Comparison of ENCODE assay signal across 8 cellular contexts in genomic region chrX:137052641-137053235, GRCh38. TPM values are rescaled to one million over a fixed set of nuclear protein-coding genes. Genes with fewer than 3 reads are reported as not detected.
A peak's percentile ranks its signal among the peaks of the same experiment; 100 is the strongest.
DNase-seq lines count a peak whose midpoint lies in the region; ATAC-seq and TF ChIP-seq lines count a peak whose summit lies in the region.

No MANE protein-coding gene starts in this region.

- DNase-seq in BJ (ENCODE audit: low read depth) (no peak), NCI-H1092 (lab: John Stamatoyannopoulos, UW) (peak; percentile 20), right lobe of liver (peak in 1 of 3 donors; percentile 31), testis (no peak), H4 (ENCODE audit: low spot score) (no peak), NCI-H82 (lab: John Stamatoyannopoulos, UW) (no peak)
- DNase-seq in activated naive CD8-positive, alpha-beta T cell treated with anti-CD3 and anti-CD28 coated beads, Interleukin-2, amount 50 U/mL, for 24 hours: peak; percentile 24

- TF ChIP-seq CTCF in BJ (IDR thresholded peaks at IDR 0.05; ENCODE audit: insufficient read depth, low read depth, low read length) (no peak), right lobe of liver (IDR thresholded peaks at IDR 0.05) (no peak), testis (IDR thresholded peaks at IDR 0.05) (no peak)

- H3K4me1 Mint-ChIP-seq in activated naive CD8-positive, alpha-beta T cell treated with anti-CD3 and anti-CD28 coated beads, Interleukin-2, amount 50 U/mL, for 24 hours: peaks cover 12% of the 10 kb centered on the region

- no peaks in the 10 kb centered on the region for H3K4me1 ChIP-seq in right lobe of liver
- H3K4me1 ChIP-seq in testis: no peaks in the 10 kb centered on the region

- POLR2A ChIA-PET in BJ (lab: Charles Lee): no interaction called here

- H3K9me3 ChIP-seq in right lobe of liver (no peaks in the 10 kb centered on the region), testis (no peaks in the 10 kb centered on the region)

- H3K36me3 ChIP-seq in BJ (ENCODE audit: control insufficient read depth, insufficient read depth, low read length): no peaks in the 10 kb centered on the region
- no peaks in the 10 kb centered on the region for H3K36me3 ChIP-seq in right lobe of liver
- no peaks in the 10 kb centered on the region for H3K36me3 ChIP-seq in testis (ENCODE audit: low read depth, missing control alignments)

- peak overlapping the region; percentile 56 for H3K27ac Mint-ChIP-seq in activated naive CD8-positive, alpha-beta T cell treated with anti-CD3 and anti-CD28 coated beads, Interleukin-2, amount 50 U/mL, for 24 hours

- TF ChIP-seq POLR2A in right lobe of liver (IDR thresholded peaks at IDR 0.05) (no peak), testis (IDR thresholded peaks at IDR 0.05) (no peak)

- peaks cover 24% of the 10 kb centered on the region for H3K27me3 Mint-ChIP-seq in activated naive CD8-positive, alpha-beta T cell treated with anti-CD3 and anti-CD28 coated beads, Interleukin-2, amount 50 U/mL, for 24 hours

- H3K9me3 Mint-ChIP-seq in activated naive CD8-positive, alpha-beta T cell treated with anti-CD3 and anti-CD28 coated beads, Interleukin-2, amount 50 U/mL, for 24 hours: no peaks in the 10 kb centered on the region

- ATAC-seq in GM19463 (IDR thresholded peaks at IDR 0.05; ENCODE audit: unreplicated experiment) (peak; percentile 8), right lobe of liver (peak; percentile 46 to 78 (median 65))
- ATAC-seq in activated naive CD8-positive, alpha-beta T cell treated with anti-CD3 and anti-CD28 coated beads, Interleukin-2, amount 50 U/mL, for 24 hours: peak; percentile 37

- H3K36me3 Mint-ChIP-seq in activated naive CD8-positive, alpha-beta T cell treated with anti-CD3 and anti-CD28 coated beads, Interleukin-2, amount 50 U/mL, for 24 hours (ENCODE audit: low read depth): no peaks in the 10 kb centered on the region

- H3K27ac ChIP-seq in right lobe of liver: no peak overlapping the region
- no peak overlapping the region for H3K27ac ChIP-seq in testis

- H3K4me3 ChIP-seq in BJ (ENCODE audit: low read depth, low read length) (peak overlapping the region; percentile 36), right lobe of liver (peak overlapping the region; percentile 25 to 44 (median 40)), testis (peak overlapping the region; percentile 18 to 39)

- H3K4me3 Mint-ChIP-seq in activated naive CD8-positive, alpha-beta T cell treated with anti-CD3 and anti-CD28 coated beads, Interleukin-2, amount 50 U/mL, for 24 hours: peak overlapping the region; percentile 82

- WGBS in right lobe of liver (ENCODE audit: insufficient coverage, low coverage, low lambda C conversion rate, missing lambda C conversion rate): 41% methylated on average over 33 of the region's 37 CpGs
- 1 to 7% methylated on average over 11 to 37 of the region's 37 CpGs for WGBS in testis, 2 donors

- intact Hi-C loops in right lobe of liver (cut with DNase I): loop anchor here (10.0 kb wide), 1 partner anchor 98 kb away; no protein-coding TSS in a partner anchor
- intact Hi-C loops in testis (cut with DNase I; ENCODE audit: low total_unique reads): no loop called here

- H3K27me3 ChIP-seq in BJ (ENCODE audit: control insufficient read depth, insufficient read depth, low read length) (peaks cover 4% of the 10 kb centered on the region), right lobe of liver (no peaks in the 10 kb centered on the region), testis (no peaks in the 10 kb centered on the region)

- CTCF ChIA-PET in BJ (lab: Yijun Ruan, JAX): interaction anchor here (0.7 to 1.7 kb wide), 10 partner anchors 8 to 358 kb away, joined by 3 to 9 read pairs (median 4); no protein-coding TSS in a partner anchor

RNA-seq across cellular contexts. Expression of gene GPR101, which starts 18.9 kb away (rescaled TPM):
- not detected in 2 replicates for polyA plus RNA-seq in BJ (2011; rRNA removed)
- not detected in 2 replicates for polyA minus RNA-seq in BJ (2011; rRNA and poly(A)+ RNA removed)
- not detected for total RNA-seq in right lobe of liver
- not detected for total RNA-seq in testis
- not detected for polyA plus RNA-seq in testis (ENCODE audit: insufficient read depth, low read depth, low replicate concordance)
- total RNA-seq in H4 (2014; rRNA removed; shearing (Covaris generic)): not detected in 2 replicates

Comparison
In these comparisons a context has a peak if more than half of its experiments do, and no peak if none do; other contexts are left out.
1. DNase-seq: peak in NCI-H1092 (single experiment) and activated naive CD8-positive, alpha-beta T cell treated with anti-CD3 and anti-CD28 coated beads, Interleukin-2, amount 50 U/mL, for 24 hours (single experiment); none in BJ (single experiment), testis (single experiment), H4 (single experiment) and NCI-H82 (single experiment).
2. ATAC-seq: peak in every context shown above with its lines; median percentile 65 in right lobe of liver; 37 in activated naive CD8-positive, alpha-beta T cell treated with anti-CD3 and anti-CD28 coated beads, Interleukin-2, amount 50 U/mL, for 24 hours; 8 in GM19463.
3. Peak in every context shown above with its lines, with median percentiles within 50 percentile points of each other: H3K4me3 ChIP-seq.